14 cellular contexts compared by ENCODE assay signal in the genomic region with DNA sequence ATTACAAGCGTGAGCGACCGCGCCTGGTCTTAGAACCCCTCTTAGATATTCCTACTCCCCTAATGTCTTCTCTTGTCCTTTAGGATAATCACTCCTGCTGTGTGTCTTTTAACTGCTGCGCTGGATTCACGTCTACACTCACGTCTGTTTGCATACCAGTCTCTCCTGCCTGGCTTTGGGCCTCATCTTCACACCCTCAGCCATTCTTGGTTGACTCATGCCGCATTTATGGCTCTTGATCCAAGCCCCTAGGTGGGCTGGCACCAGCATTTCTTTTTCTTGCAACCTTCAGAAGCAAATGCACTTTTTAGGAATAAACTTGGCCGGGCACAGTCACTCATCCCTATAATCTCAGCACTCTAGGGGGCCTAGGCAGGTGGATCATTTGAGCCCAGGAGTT. TPM values are rescaled to one million over a fixed set of nuclear protein-coding genes. Genes with fewer than 3 reads are reported as not detected.
DNase-seq lines count a peak whose midpoint lies in the region; TF ChIP-seq lines count a peak whose summit lies in the region.
"Had no signal": no experiment of that assay in that cellular context is flagged by ENCODE, and none has a peak within 500 bp of the region (broad histone marks: within the 10 kb centered on the region; RNA-seq: fewer than 3 reads in every experiment).

No MANE protein-coding gene starts in this region.

- no peak overlapping the region for H2AFZ ChIP-seq in PC-9

- peaks cover 10% of the 10 kb centered on the region for H3K36me3 Mint-ChIP-seq in Calu3 (ENCODE audit: insufficient read depth, unreplicated experiment)
- peaks cover 19% of the 10 kb centered on the region for H3K36me3 Mint-ChIP-seq in activated CD4-positive, alpha-beta memory T cell treated with anti-CD3 and anti-CD28 coated beads for 36 hours

- H3K4me2 ChIP-seq in PC-9, result peak overlapping the region; percentile 66; the same call in 1 of the 2 replicates
- H3K4me2 ChIP-seq: BLaER1 had no signal

- POLR2A ChIA-PET in PC-9 (lab: Charles Lee; ENCODE audit: unreplicated experiment), result no interaction called here
- POLR2A ChIA-PET in activated CD4-positive, alpha-beta memory T cell treated with anti-CD3 and anti-CD28 coated beads for 36 hours (lab: Charles Lee), result no interaction called here

- H3K27ac ChIP-seq in PC-9 (peak overlapping the region; percentile 73), sigmoid colon (peak overlapping the region in 3 of 4 donors; percentile 71 to 94 (median 83))

- TF ChIP-seq CTCF in Calu3 (IDR thresholded peaks at IDR 0.05; ENCODE audit: unreplicated experiment) (no peak), PC-9 (conservative IDR thresholded peaks at IDR 0.05) (no peak), sigmoid colon (IDR thresholded peaks at IDR 0.05) (no peak)

- H3K27me3 ChIP-seq in PC-9 (ENCODE audit: insufficient read depth, low read depth) (no peaks in the 10 kb centered on the region), sigmoid colon (no peaks in the 10 kb centered on the region)
- H3K27me3 ChIP-seq: BLaER1 had no signal

- H3K79me2 ChIP-seq in PC-9 (ENCODE audit: low read depth), result peaks cover 92% of the 10 kb centered on the region

- peaks cover 12% of the 10 kb centered on the region for H3K4me1 Mint-ChIP-seq in Calu3 (ENCODE audit: low read depth, unreplicated experiment)
- peaks cover 8% of the 10 kb centered on the region for H3K4me1 Mint-ChIP-seq in activated CD4-positive, alpha-beta memory T cell treated with anti-CD3 and anti-CD28 coated beads for 36 hours (ENCODE audit: low read depth)

- CTCF ChIA-PET in Calu3 (lab: Charles Lee) (no interaction called here), PC-9 (lab: Charles Lee) (no interaction called here)
- CTCF ChIA-PET in activated CD4-positive, alpha-beta memory T cell treated with anti-CD3 and anti-CD28 coated beads for 36 hours (lab: Charles Lee), result no interaction called here

- BruUV-seq in Calu3 (replicated peaks; lab: Mats Ljungman, UMichigan) (no TSS peak), PC-9 (replicated peaks; lab: Mats Ljungman, UMichigan) (no TSS peak)

- H3K4me3 ChIP-seq in PC-9, result no peak overlapping the region
- no peak overlapping the region for H3K4me3 ChIP-seq in sigmoid colon
- H3K4me3 ChIP-seq: BLaER1 had no signal

- no peaks in the 10 kb centered on the region for H3K27me3 Mint-ChIP-seq in Calu3 (ENCODE audit: unreplicated experiment)
- H3K27me3 Mint-ChIP-seq in activated CD4-positive, alpha-beta memory T cell treated with anti-CD3 and anti-CD28 coated beads for 36 hours, result no peaks in the 10 kb centered on the region

- H3F3A ChIP-seq in PC-9 (ENCODE audit: insufficient read depth, low read depth), result peaks cover 37% of the 10 kb centered on the region

- no peaks in the 10 kb centered on the region for H3K9me2 ChIP-seq in PC-9 (ENCODE audit: insufficient read depth)

- intact Hi-C loops in Calu3 (cut with micrococcal nuclease; ENCODE audit: unreplicated experiment), result no loop called here
- intact Hi-C loops in PC-9 (cut with micrococcal nuclease; ENCODE audit: unreplicated experiment), result loop anchor here (5.0 kb wide), 1 partner anchor 39 kb away; no protein-coding TSS in a partner anchor
- intact Hi-C loops in sigmoid colon (cut with DNase I), result no loop called here
- intact Hi-C loops in activated CD4-positive, alpha-beta memory T cell treated with anti-CD3 and anti-CD28 coated beads for 36 hours (cut with micrococcal nuclease), result no loop called here

- whole genome bisulfite sequencing in sigmoid colon, 2 donors, result 95 to 96% methylated on average over 9 of the region's 9 CpGs

- no peaks in the 10 kb centered on the region for H3K9me3 Mint-ChIP-seq in Calu3 (ENCODE audit: low read depth, unreplicated experiment)
- peaks cover 7% of the 10 kb centered on the region for H3K9me3 Mint-ChIP-seq in activated CD4-positive, alpha-beta memory T cell treated with anti-CD3 and anti-CD28 coated beads for 36 hours

- peak overlapping the region; percentile 30 for H3K27ac Mint-ChIP-seq in Calu3 (ENCODE audit: unreplicated experiment)
- no peak overlapping the region for H3K27ac Mint-ChIP-seq in activated CD4-positive, alpha-beta memory T cell treated with anti-CD3 and anti-CD28 coated beads for 36 hours

- no peak for TF ChIP-seq EP300 in sigmoid colon (IDR thresholded peaks at IDR 0.05)

- H4K20me1 ChIP-seq in PC-9 (ENCODE audit: insufficient read depth), result no peaks in the 10 kb centered on the region

- no peak overlapping the region for H3K4me3 Mint-ChIP-seq in Calu3 (ENCODE audit: low read depth, unreplicated experiment)
- no peak overlapping the region for H3K4me3 Mint-ChIP-seq in activated CD4-positive, alpha-beta memory T cell treated with anti-CD3 and anti-CD28 coated beads for 36 hours

- no peak for DNase-seq in Calu3
- DNase-seq in PC-9, result no peak
- peak; percentile 85 for DNase-seq in islet precursor cell
- no peak for DNase-seq in sigmoid colon
- no peak for DNase-seq in GM19240 (ENCODE audit: insufficient read length, low spot score)
- DNase-seq in HUDEP-2 (lab: John Stamatoyannopoulos, UW; ENCODE audit: unreplicated experiment in 76 of 76), result no peak
- DNase-seq in C1 segment of cervical spinal cord (lab: John Stamatoyannopoulos, UW), result no peak
- DNase-seq in activated CD4-positive, alpha-beta memory T cell treated with anti-CD3 and anti-CD28 coated beads for 36 hours, result no peak
- DNase-seq: anterior cingulate cortex; cortex of kidney; DND-41; right cardiac atrium; stimulated activated CD4-positive, alpha-beta T cell treated with anti-CD3 and anti-CD28 coated beads, Interleukin-4, amount 100 ng/mL, for 24 hours had no signal

- no peak for TF ChIP-seq POLR2A in sigmoid colon (IDR thresholded peaks at IDR 0.05)

- H3K36me3 ChIP-seq in PC-9 (ENCODE audit: low read depth) (peaks cover 20% of the 10 kb centered on the region), sigmoid colon (peaks cover 12 to 21% (median 18%) of the 10 kb centered on the region in 4 donors)

- H3K9me3 ChIP-seq in PC-9 (ENCODE audit: insufficient read depth, low read depth) (peaks cover 9% of the 10 kb centered on the region; the same call in 1 of the 2 replicates), sigmoid colon (no peaks in the 10 kb centered on the region)

- H3K4me1 ChIP-seq in PC-9 (replicated peaks; ENCODE audit: insufficient read depth) (peaks cover 20% of the 10 kb centered on the region), sigmoid colon (peaks cover 0 to 48% (median 37%) of the 10 kb centered on the region in 4 donors)

RNA-seq across cellular contexts. Expression of gene MYO9B, which starts 22.7 kb away (rescaled TPM):
- total RNA-seq in Calu3 (2022), result 38.4 and 40.4 TPM in 2 replicates
- total RNA-seq in PC-9 (2021), result 81.2 and 103 TPM in 2 replicates
- 10 to 100 TPM; 42.8 to 95.0 (median 58.3) TPM for total RNA-seq in sigmoid colon
- 10 to 100 TPM; 24.6 to 85.9 (median 29.8) TPM for polyA plus RNA-seq in sigmoid colon
- total RNA-seq in activated CD4-positive, alpha-beta memory T cell treated with anti-CD3 and anti-CD28 coated beads for 36 hours, result 100 to 1,000 TPM; 100 to 104 TPM

RNA-seq across cellular contexts. Expression of gene HAUS8, which starts 23.1 kb away (rescaled TPM):
- total RNA-seq in Calu3 (2022), result 15.7 and 20.5 TPM in 2 replicates
- total RNA-seq in PC-9 (2021), result 26.5 and 30.8 TPM in 2 replicates
- total RNA-seq in sigmoid colon, result 10 to 100 TPM in 2 of 4 donors, 1 to 10 TPM in 2; 6.7 to 14.1 (median 11.1) TPM
- polyA plus RNA-seq in sigmoid colon, result 10 to 100 TPM in 2 of 3 donors, 1 to 10 TPM in 1; 9.6 to 14.8 (median 10.4) TPM
- total RNA-seq in activated CD4-positive, alpha-beta memory T cell treated with anti-CD3 and anti-CD28 coated beads for 36 hours, result 10 to 100 TPM; 34.9 to 36.8 TPM
